Comparison of ENCODE assay signal across 8 cellular contexts in the genomic region with DNA sequence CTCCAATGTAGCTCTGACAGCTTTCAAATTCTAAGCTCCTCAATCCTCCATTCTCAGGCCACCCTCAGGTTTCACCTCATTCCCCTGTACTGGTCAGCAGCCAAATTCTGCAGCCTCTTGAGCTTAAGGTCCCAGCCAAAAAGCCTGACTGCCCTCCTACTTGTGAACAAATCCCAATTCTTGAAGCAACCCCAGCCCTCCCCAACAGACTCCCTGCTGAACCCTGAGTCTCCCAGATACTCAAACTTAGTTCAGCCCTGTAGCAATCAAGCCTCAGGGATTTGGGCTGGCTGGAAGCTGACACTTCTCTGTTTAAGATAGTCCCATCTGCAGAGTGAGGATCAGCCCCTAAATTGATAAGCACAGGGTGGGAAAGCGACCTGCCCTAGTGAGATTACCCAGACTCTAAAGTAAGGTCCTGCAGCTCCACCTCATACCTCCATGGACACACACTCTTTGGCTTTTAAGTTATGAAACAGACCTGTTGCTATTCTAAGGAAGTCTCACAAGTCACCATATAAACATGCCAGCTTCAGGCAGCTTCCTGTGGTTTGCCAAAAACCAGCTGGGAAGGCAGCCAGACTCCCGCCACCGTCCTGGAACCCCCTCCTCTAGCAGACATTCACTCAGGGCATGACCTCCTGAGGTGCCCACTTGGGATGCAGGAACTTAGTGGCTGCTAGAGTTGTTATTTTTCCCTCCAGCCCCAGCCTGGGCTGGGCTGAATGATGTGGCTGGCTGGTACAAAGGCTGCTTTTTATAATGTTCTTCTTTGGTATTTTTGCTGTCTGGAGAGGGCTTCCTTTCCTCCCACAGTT.
DNase-seq lines count a peak whose midpoint lies in the region; ATAC-seq and TF ChIP-seq lines count a peak whose summit lies in the region.

No MANE protein-coding gene starts in this region.

- intact Hi-C loops in heart left ventricle (cut with DNase I) (loop anchor here in 1 of 10 donors (5.0 kb wide), 1 partner anchor 79 kb away; no protein-coding TSS in a partner anchor), sciatic nerve (cut with DNase I) (no loop called here)

- H3K4me1 ChIP-seq in heart left ventricle, result peaks cover 0 to 37% (median 23%) of the 10 kb centered on the region in 12 donors

- TF ChIP-seq CTCF in HFFc6 (IDR thresholded peaks at IDR 0.05) (no peak), heart left ventricle (IDR thresholded peaks at IDR 0.05) (no peak)

- no peaks in the 10 kb centered on the region for H3K9me3 Mint-ChIP-seq in HFFc6

- DNase-seq in ELR (ENCODE audit: low read depth) (peak; percentile 62), HFFc6 (peak; percentile 23), UCSD-AML1 (lab: John Stamatoyannopoulos, UW; ENCODE audit: unreplicated experiment) (peak; percentile 68), heart left ventricle (peak; percentile 38 to 72 (median 39)), sciatic nerve (ENCODE audit: low spot score) (peak; percentile 70), NAMALWA (ENCODE audit: low spot score) (no peak), NCI-H446 treated with DMSO at 0.1 percent for 48 hours (lab: John Stamatoyannopoulos, UW) (no peak), cerebellum (ENCODE audit: low spot score) (no peak)

- H3K36me3 Mint-ChIP-seq in HFFc6 (ENCODE audit: low read depth), result no peaks in the 10 kb centered on the region

- peak overlapping the region in 11 of 12 donors; percentile 0 to 70 (median 44) for H3K27ac ChIP-seq in heart left ventricle

- WGBS in heart left ventricle, 4 donors, result 5 to 19% (median 13%) methylated on average over 3 of the region's 3 CpGs

- H3K27me3 Mint-ChIP-seq in HFFc6 (ENCODE audit: insufficient read depth), result no peaks in the 10 kb centered on the region; the same call in 1 of the 2 replicates

- H3K4me1 Mint-ChIP-seq in HFFc6 (ENCODE audit: low read depth), result peaks cover 33% of the 10 kb centered on the region

- no peaks in the 10 kb centered on the region for H3K27me3 ChIP-seq in heart left ventricle

- ATAC-seq in heart left ventricle (peak; percentile 47 to 73 (median 67)), sciatic nerve (peak; percentile 84)

- no peaks in the 10 kb centered on the region for H3K9me3 ChIP-seq in heart left ventricle

- H3K36me3 ChIP-seq in heart left ventricle, result no peaks in the 10 kb centered on the region

- no peak overlapping the region for H3K4me3 ChIP-seq in heart left ventricle

- H3K4me3 Mint-ChIP-seq in HFFc6, result peak overlapping the region; percentile 21; the same call in 1 of the 2 replicates

- TF ChIP-seq POLR2A in heart left ventricle (IDR thresholded peaks at IDR 0.05), result no peak

- H3K27ac Mint-ChIP-seq in HFFc6, result peak overlapping the region; percentile 80

Comparison
In these comparisons a context has a peak if more than half of its experiments do, and no peak if none do; other contexts are left out.
1. DNase-seq: peak in ELR (single experiment), HFFc6 (single experiment), UCSD-AML1 (single experiment), heart left ventricle (5 of 5) and sciatic nerve (single experiment); none in NAMALWA (single experiment), NCI-H446 treated with DMSO at 0.1 percent for 48 hours (single experiment) and cerebellum (single experiment).